9 cellular contexts compared by ENCODE assay signal in genomic region chr5:24110019-24110615, GRCh38.
DNase-seq lines count a peak whose midpoint lies in the region; ATAC-seq, FAIRE-seq and TF ChIP-seq lines count a peak whose summit lies in the region.
"Had no signal": no experiment of that assay in that cellular context is flagged by ENCODE, and none has a peak within 500 bp of the region (broad histone marks: within the 10 kb centered on the region; RNA-seq: fewer than 3 reads in every experiment).

No MANE protein-coding gene starts in this region.

- H3K36me3 Mint-ChIP-seq in immature natural killer cell = no peaks in the 10 kb centered on the region
- H3K36me3 Mint-ChIP-seq in stimulated activated effector memory CD8-positive, alpha-beta T cell treated with anti-CD3 and anti-CD28 coated beads, Interleukin-12 subunit alpha, Interleukin-12 subunit beta, amount 100 ng/mL, for 72 hours = no peaks in the 10 kb centered on the region
- no peaks in the 10 kb centered on the region for H3K36me3 Mint-ChIP-seq in activated naive CD8-positive, alpha-beta T cell treated with anti-CD3 and anti-CD28 coated beads, Interleukin-2, amount 50 U/mL, for 24 hours (ENCODE audit: low read depth)
- no peaks in the 10 kb centered on the region for H3K36me3 Mint-ChIP-seq in activated naive CD4-positive, alpha-beta T cell treated with anti-CD3 and anti-CD28 coated beads for 36 hours (ENCODE audit: low read depth)

- BruUV-seq in PC-9 (replicated peaks; lab: Mats Ljungman, UMichigan) = no TSS peak

- H3K4me3 Mint-ChIP-seq in immature natural killer cell = no peak overlapping the region
- no peak overlapping the region for H3K4me3 Mint-ChIP-seq in stimulated activated effector memory CD8-positive, alpha-beta T cell treated with anti-CD3 and anti-CD28 coated beads, Interleukin-12 subunit alpha, Interleukin-12 subunit beta, amount 100 ng/mL, for 72 hours
- no peak overlapping the region for H3K4me3 Mint-ChIP-seq in activated naive CD8-positive, alpha-beta T cell treated with anti-CD3 and anti-CD28 coated beads, Interleukin-2, amount 50 U/mL, for 24 hours
- H3K4me3 Mint-ChIP-seq in activated naive CD4-positive, alpha-beta T cell treated with anti-CD3 and anti-CD28 coated beads for 36 hours = no peak overlapping the region

- TF ChIP-seq CTCF in PC-9 (conservative IDR thresholded peaks at IDR 0.05) = peak; percentile 70

- in situ Hi-C loops in ACHN (cut with HindIII; ENCODE audit: low pct_ligation_motif_present, low pct_unique_long_range_greater_than_20kb, low sequenced_read_pairs) = no loop called here

- no peaks in the 10 kb centered on the region for H3K9me2 ChIP-seq in PC-9 (ENCODE audit: insufficient read depth)

- intact Hi-C loops in PC-9 (cut with micrococcal nuclease; ENCODE audit: unreplicated experiment) = loop anchor here (1.0 to 10.0 kb wide), 4 partner anchors 105 to 901 kb away; no protein-coding TSS in a partner anchor
- intact Hi-C loops in activated naive CD4-positive, alpha-beta T cell treated with anti-CD3 and anti-CD28 coated beads for 36 hours (cut with micrococcal nuclease) = no loop called here

- peak; percentile 42 for DNase-seq in ACHN
- peak; percentile 9 for DNase-seq in HS-5 (ENCODE audit: low read depth)
- no peak for DNase-seq in PC-9
- peak; percentile 1 to 18 for DNase-seq in frontal cortex (ENCODE audit: low spot score in 2 of 2)
- DNase-seq in immature natural killer cell = no peak
- no peak for DNase-seq in stimulated activated effector memory CD8-positive, alpha-beta T cell treated with anti-CD3 and anti-CD28 coated beads, Interleukin-12 subunit alpha, Interleukin-12 subunit beta, amount 100 ng/mL, for 72 hours (ENCODE audit: low spot score in 2 of 2)
- no peak for DNase-seq in activated naive CD8-positive, alpha-beta T cell treated with anti-CD3 and anti-CD28 coated beads, Interleukin-2, amount 50 U/mL, for 24 hours
- no peak for DNase-seq in activated naive CD4-positive, alpha-beta T cell treated with anti-CD3 and anti-CD28 coated beads for 36 hours

- CTCF ChIA-PET in PC-9 (lab: Charles Lee) = no interaction called here
- CTCF ChIA-PET in activated naive CD4-positive, alpha-beta T cell treated with anti-CD3 and anti-CD28 coated beads for 36 hours (lab: Charles Lee) = no interaction called here

- no peak overlapping the region for H3K4me2 ChIP-seq in PC-9

- no peak overlapping the region for H3K27ac ChIP-seq in PC-9

- H3K27me3 ChIP-seq in PC-9 (ENCODE audit: insufficient read depth, low read depth) = no peaks in the 10 kb centered on the region

- no peak overlapping the region for H3K27ac Mint-ChIP-seq in immature natural killer cell
- H3K27ac Mint-ChIP-seq in stimulated activated effector memory CD8-positive, alpha-beta T cell treated with anti-CD3 and anti-CD28 coated beads, Interleukin-12 subunit alpha, Interleukin-12 subunit beta, amount 100 ng/mL, for 72 hours = no peak overlapping the region
- no peak overlapping the region for H3K27ac Mint-ChIP-seq in activated naive CD8-positive, alpha-beta T cell treated with anti-CD3 and anti-CD28 coated beads, Interleukin-2, amount 50 U/mL, for 24 hours
- no peak overlapping the region for H3K27ac Mint-ChIP-seq in activated naive CD4-positive, alpha-beta T cell treated with anti-CD3 and anti-CD28 coated beads for 36 hours

- POLR2A ChIA-PET in PC-9 (lab: Charles Lee; ENCODE audit: unreplicated experiment) = no interaction called here

- H3K27me3 Mint-ChIP-seq in immature natural killer cell (ENCODE audit: low read depth in 3 of 3) = peaks cover 0 to 1% (median 0%) of the 10 kb centered on the region in 3 donors
- H3K27me3 Mint-ChIP-seq in activated naive CD8-positive, alpha-beta T cell treated with anti-CD3 and anti-CD28 coated beads, Interleukin-2, amount 50 U/mL, for 24 hours = no peaks in the 10 kb centered on the region
- H3K27me3 Mint-ChIP-seq in activated naive CD4-positive, alpha-beta T cell treated with anti-CD3 and anti-CD28 coated beads for 36 hours (ENCODE audit: low read depth) = no peaks in the 10 kb centered on the region

- no peaks in the 10 kb centered on the region for H3K4me1 Mint-ChIP-seq in immature natural killer cell
- no peaks in the 10 kb centered on the region for H3K4me1 Mint-ChIP-seq in stimulated activated effector memory CD8-positive, alpha-beta T cell treated with anti-CD3 and anti-CD28 coated beads, Interleukin-12 subunit alpha, Interleukin-12 subunit beta, amount 100 ng/mL, for 72 hours
- H3K4me1 Mint-ChIP-seq in activated naive CD8-positive, alpha-beta T cell treated with anti-CD3 and anti-CD28 coated beads, Interleukin-2, amount 50 U/mL, for 24 hours = no peaks in the 10 kb centered on the region
- no peaks in the 10 kb centered on the region for H3K4me1 Mint-ChIP-seq in activated naive CD4-positive, alpha-beta T cell treated with anti-CD3 and anti-CD28 coated beads for 36 hours (ENCODE audit: low read depth)

- no peaks in the 10 kb centered on the region for H3K9me3 ChIP-seq in PC-9 (ENCODE audit: insufficient read depth, low read depth)

- H3K4me1 ChIP-seq in PC-9 (replicated peaks; ENCODE audit: insufficient read depth) = no peaks in the 10 kb centered on the region

- peak; percentile 31 for FAIRE-seq in frontal cortex (lab: Jason Lieb, UNC)
- FAIRE-seq: endothelial cell of umbilical vein had no signal

- no peaks in the 10 kb centered on the region for H3F3A ChIP-seq in PC-9 (ENCODE audit: insufficient read depth, low read depth)

- H3K4me3 ChIP-seq in PC-9 = no peak overlapping the region

- H2AFZ ChIP-seq in PC-9 = no peak overlapping the region; the same call in 1 of the 2 replicates

- H3K36me3 ChIP-seq in PC-9 (ENCODE audit: low read depth) = no peaks in the 10 kb centered on the region

- H3K79me2 ChIP-seq in PC-9 (ENCODE audit: low read depth) = no peaks in the 10 kb centered on the region

- peaks cover 4 to 21% (median 17%) of the 10 kb centered on the region in 6 donors for H3K9me3 Mint-ChIP-seq in immature natural killer cell
- H3K9me3 Mint-ChIP-seq in stimulated activated effector memory CD8-positive, alpha-beta T cell treated with anti-CD3 and anti-CD28 coated beads, Interleukin-12 subunit alpha, Interleukin-12 subunit beta, amount 100 ng/mL, for 72 hours = peaks cover 12% of the 10 kb centered on the region
- H3K9me3 Mint-ChIP-seq in activated naive CD8-positive, alpha-beta T cell treated with anti-CD3 and anti-CD28 coated beads, Interleukin-2, amount 50 U/mL, for 24 hours = peaks cover 8% of the 10 kb centered on the region
- peaks cover 7% of the 10 kb centered on the region for H3K9me3 Mint-ChIP-seq in activated naive CD4-positive, alpha-beta T cell treated with anti-CD3 and anti-CD28 coated beads for 36 hours

- H4K20me1 ChIP-seq in PC-9 (ENCODE audit: insufficient read depth) = no peaks in the 10 kb centered on the region

- no peak for ATAC-seq in stimulated activated effector memory CD8-positive, alpha-beta T cell treated with anti-CD3 and anti-CD28 coated beads, Interleukin-12 subunit alpha, Interleukin-12 subunit beta, amount 100 ng/mL, for 72 hours
- no peak for ATAC-seq in activated naive CD8-positive, alpha-beta T cell treated with anti-CD3 and anti-CD28 coated beads, Interleukin-2, amount 50 U/mL, for 24 hours

Comparison
In these comparisons a context has a peak if more than half of its experiments do, and no peak if none do; other contexts are left out.
1. DNase-seq: peak in ACHN (single experiment), HS-5 (single experiment) and frontal cortex (2 of 2); none in PC-9 (0 of 2), immature natural killer cell (0 of 3), stimulated activated effector memory CD8-positive, alpha-beta T cell treated with anti-CD3 and anti-CD28 coated beads, Interleukin-12 subunit alpha, Interleukin-12 subunit beta, amount 100 ng/mL, for 72 hours (0 of 2), activated naive CD8-positive, alpha-beta T cell treated with anti-CD3 and anti-CD28 coated beads, Interleukin-2, amount 50 U/mL, for 24 hours (single experiment) and activated naive CD4-positive, alpha-beta T cell treated with anti-CD3 and anti-CD28 coated beads for 36 hours (single experiment).